In the genomic region with DNA sequence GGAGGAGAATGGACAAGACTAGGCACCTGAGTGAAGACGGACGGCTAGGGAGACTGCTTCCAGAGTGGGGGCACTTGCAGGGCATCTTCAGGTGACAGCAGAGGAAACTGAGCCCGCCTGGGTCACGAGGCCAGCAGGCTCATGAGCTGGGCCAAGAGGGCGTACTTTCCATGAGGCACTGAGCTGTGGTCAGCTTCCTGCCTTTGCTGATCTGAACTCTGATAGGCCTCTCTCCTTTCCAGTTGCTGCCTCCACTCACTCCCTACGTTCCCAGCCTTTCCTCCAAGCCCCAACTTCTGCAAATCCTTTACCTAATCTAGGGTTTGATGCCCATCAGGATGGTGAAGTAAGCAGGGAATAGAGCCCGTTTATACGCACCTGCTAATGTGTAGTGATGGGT, we compare ENCODE assay signal across 28 cellular contexts. TPM values are rescaled to one million over a fixed set of nuclear protein-coding genes. Genes with fewer than 3 reads are reported as not detected.
DNase-seq lines count a peak whose midpoint lies in the region; ATAC-seq lines count a peak whose summit lies in the region.
"Had no signal": no experiment of that assay in that cellular context is flagged by ENCODE, and none has a peak within 500 bp of the region (broad histone marks: within the 10 kb centered on the region; RNA-seq: fewer than 3 reads in every experiment).

No MANE protein-coding gene starts in this region.

- H3K4me3 Mint-ChIP-seq in activated CD4-positive, alpha-beta T cell treated with anti-CD3 and anti-CD28 coated beads, Interleukin-2, amount 10 ng/mL, durations not matched to agents 24 days and 14 days = peak overlapping the region; percentile 30
- no peak overlapping the region for H3K4me3 Mint-ChIP-seq in activated CD4-positive, alpha-beta T cell treated with anti-CD3 and anti-CD28 coated beads, Interleukin-2, amount 10 ng/mL, durations not matched to agents 7 days and 5 days
- peak overlapping the region in 3 of 5 donors; percentile 18 to 44 (median 21) for H3K4me3 Mint-ChIP-seq in immature natural killer cell
- H3K4me3 Mint-ChIP-seq: activated CD4-positive, alpha-beta T cell treated with anti-CD3 and anti-CD28 coated beads for 36 hours had no signal

- H3K9me3 Mint-ChIP-seq in activated CD4-positive, alpha-beta T cell treated with anti-CD3 and anti-CD28 coated beads, Interleukin-2, amount 10 ng/mL, durations not matched to agents 24 days and 14 days = no peaks in the 10 kb centered on the region
- no peaks in the 10 kb centered on the region for H3K9me3 Mint-ChIP-seq in activated CD4-positive, alpha-beta T cell treated with anti-CD3 and anti-CD28 coated beads, Interleukin-2, amount 10 ng/mL, durations not matched to agents 7 days and 5 days
- H3K9me3 Mint-ChIP-seq in immature natural killer cell = no peaks in the 10 kb centered on the region
- H3K9me3 Mint-ChIP-seq: activated T-helper 2 cell treated with anti-CD3 and anti-CD28 coated beads, Interferon-gamma antibody, Interleukin-2, Interleukin-4, amounts not matched to agents 10 μg/mL and 5 μg/mL and 100 μg/mL, durations not matched to agents 14 hours and 24 hours and 36 hours had no signal

- no peaks in the 10 kb centered on the region for H3K36me3 Mint-ChIP-seq in activated CD4-positive, alpha-beta T cell treated with anti-CD3 and anti-CD28 coated beads, Interleukin-2, amount 10 ng/mL, durations not matched to agents 24 days and 14 days (ENCODE audit: low read depth)
- no peaks in the 10 kb centered on the region for H3K36me3 Mint-ChIP-seq in activated CD4-positive, alpha-beta T cell treated with anti-CD3 and anti-CD28 coated beads, Interleukin-2, amount 10 ng/mL, durations not matched to agents 7 days and 5 days (ENCODE audit: low read depth)
- H3K36me3 Mint-ChIP-seq in immature natural killer cell = peaks cover 0 to 4% (median 0%) of the 10 kb centered on the region in 3 donors
- H3K36me3 Mint-ChIP-seq: CD14-positive monocyte had no signal

- intact Hi-C loops in activated CD4-positive, alpha-beta T cell treated with anti-CD3 and anti-CD28 coated beads, Interleukin-2, amount 10 ng/mL, durations not matched to agents 24 days and 14 days (cut with micrococcal nuclease) = no loop called here

- H3K27ac Mint-ChIP-seq in activated CD4-positive, alpha-beta T cell treated with anti-CD3 and anti-CD28 coated beads, Interleukin-2, amount 10 ng/mL, durations not matched to agents 24 days and 14 days = no peak overlapping the region
- H3K27ac Mint-ChIP-seq in activated CD4-positive, alpha-beta T cell treated with anti-CD3 and anti-CD28 coated beads, Interleukin-2, amount 10 ng/mL, durations not matched to agents 7 days and 5 days = no peak overlapping the region
- H3K27ac Mint-ChIP-seq in immature natural killer cell = no peak overlapping the region
- H3K27ac Mint-ChIP-seq: activated CD4-positive, alpha-beta T cell treated with anti-CD3 and anti-CD28 coated beads for 36 hours; activated T-helper 2 cell treated with anti-CD3 and anti-CD28 coated beads, Interferon-gamma antibody, Interleukin-2, Interleukin-4, amounts not matched to agents 10 μg/mL and 5 μg/mL and 100 μg/mL, durations not matched to agents 14 hours and 24 hours and 36 hours had no signal

- CTCF ChIA-PET in activated CD4-positive, alpha-beta T cell treated with anti-CD3 and anti-CD28 coated beads, Interleukin-2, amount 10 ng/mL, durations not matched to agents 7 days and 5 days (lab: Charles Lee) = no interaction called here

- H3K4me1 Mint-ChIP-seq in activated CD4-positive, alpha-beta T cell treated with anti-CD3 and anti-CD28 coated beads, Interleukin-2, amount 10 ng/mL, durations not matched to agents 24 days and 14 days = no peaks in the 10 kb centered on the region
- peaks cover 5% of the 10 kb centered on the region for H3K4me1 Mint-ChIP-seq in activated CD4-positive, alpha-beta T cell treated with anti-CD3 and anti-CD28 coated beads, Interleukin-2, amount 10 ng/mL, durations not matched to agents 7 days and 5 days
- H3K4me1 Mint-ChIP-seq in immature natural killer cell = peaks cover 0 to 4% of the 10 kb centered on the region in 2 donors

- peaks cover 27% of the 10 kb centered on the region for H3K27me3 Mint-ChIP-seq in activated CD4-positive, alpha-beta T cell treated with anti-CD3 and anti-CD28 coated beads, Interleukin-2, amount 10 ng/mL, durations not matched to agents 24 days and 14 days
- peaks cover 28% of the 10 kb centered on the region for H3K27me3 Mint-ChIP-seq in activated CD4-positive, alpha-beta T cell treated with anti-CD3 and anti-CD28 coated beads, Interleukin-2, amount 10 ng/mL, durations not matched to agents 7 days and 5 days
- peaks cover 9 to 19% (median 13%) of the 10 kb centered on the region in 3 donors for H3K27me3 Mint-ChIP-seq in immature natural killer cell (ENCODE audit: low read depth in 3 of 3)

- POLR2A ChIA-PET in activated CD4-positive, alpha-beta T cell treated with anti-CD3 and anti-CD28 coated beads, Interleukin-2, amount 10 ng/mL, durations not matched to agents 7 days and 5 days (lab: Charles Lee) = no interaction called here

- no peak for DNase-seq in activated CD4-positive, alpha-beta T cell treated with anti-CD3 and anti-CD28 coated beads, Interleukin-2, amount 10 ng/mL, durations not matched to agents 24 days and 14 days
- no peak for DNase-seq in activated CD4-positive, alpha-beta T cell treated with anti-CD3 and anti-CD28 coated beads, Interleukin-2, amount 10 ng/mL, durations not matched to agents 7 days and 5 days
- DNase-seq in immature natural killer cell (no peak), GM03348 (ENCODE audit: low spot score) (no peak), NCI-H345 (lab: John Stamatoyannopoulos, UW) (no peak)
- DNase-seq: 8988T; activated CD4-positive, alpha-beta T cell treated with anti-CD3 and anti-CD28 coated beads for 36 hours; activated naive CD4-positive, alpha-beta T cell treated with anti-CD3 and anti-CD28 coated beads, Interleukin-2, amount 50 U/mL, for 16 hours; activated T-cell treated with anti-CD3 and anti-CD28 coated beads for 4 hours; amniotic stem cell; Caco-2; DMS53; GDM1; Kasumi-1; MV-4-11; NCI-H1436; NCI-H2081 treated with DMSO at 0.1 percent for 48 hours; NCI-H226; right cardiac atrium; SHP77 treated with DMSO at 0.1 percent for 48 hours; stimulated activated naive CD4-positive, alpha-beta T cell treated with Interleukin-2 at 50 U/mL for 16 hours had no signal

- no peak for ATAC-seq in HG02759 (IDR thresholded peaks at IDR 0.05; ENCODE audit: unreplicated experiment)
- ATAC-seq: activated CD4-positive, alpha-beta T cell treated with anti-CD3 and anti-CD28 coated beads for 36 hours; gastroesophageal sphincter; HCT116 had no signal

RNA-seq across cellular contexts. Expression of a gene that starts 1.4 kb away (rescaled TPM):
- 1.3 and 1.6 TPM in 2 replicates for total RNA-seq in activated CD4-positive, alpha-beta T cell treated with anti-CD3 and anti-CD28 coated beads, Interleukin-2, amount 10 ng/mL, durations not matched to agents 24 days and 14 days
- 1 to 10 TPM; 1.9 to 2.1 TPM for total RNA-seq in activated CD4-positive, alpha-beta T cell treated with anti-CD3 and anti-CD28 coated beads, Interleukin-2, amount 10 ng/mL, durations not matched to agents 7 days and 5 days
- polyA plus RNA-seq in immature natural killer cell = not detected
- polyA plus RNA-seq: CD14-positive monocyte had no signal

RNA-seq across cellular contexts. Expression of a gene that starts 17.1 kb away (rescaled TPM):
- not detected in 2 replicates for total RNA-seq in activated CD4-positive, alpha-beta T cell treated with anti-CD3 and anti-CD28 coated beads, Interleukin-2, amount 10 ng/mL, durations not matched to agents 24 days and 14 days
- not detected for total RNA-seq in activated CD4-positive, alpha-beta T cell treated with anti-CD3 and anti-CD28 coated beads, Interleukin-2, amount 10 ng/mL, durations not matched to agents 7 days and 5 days
- not detected for polyA plus RNA-seq in immature natural killer cell
- total RNA-seq: activated CD4-positive, alpha-beta T cell treated with anti-CD3 and anti-CD28 coated beads for 36 hours; activated T-helper 2 cell treated with anti-CD3 and anti-CD28 coated beads, Interferon-gamma antibody, Interleukin-2, Interleukin-4, amounts not matched to agents 10 μg/mL and 5 μg/mL and 100 μg/mL, durations not matched to agents 14 hours and 24 hours and 36 hours; Caco-2; hepatocyte; smooth muscle cell had no signal
- polyA plus RNA-seq: hepatocyte, smooth muscle cell had no signal

RNA-seq across cellular contexts. Expression of a gene that starts 38.7 kb away (rescaled TPM):
- 135 and 137 TPM in 2 replicates for total RNA-seq in activated CD4-positive, alpha-beta T cell treated with anti-CD3 and anti-CD28 coated beads, Interleukin-2, amount 10 ng/mL, durations not matched to agents 24 days and 14 days
- total RNA-seq in activated CD4-positive, alpha-beta T cell treated with anti-CD3 and anti-CD28 coated beads, Interleukin-2, amount 10 ng/mL, durations not matched to agents 7 days and 5 days = 100 to 1,000 TPM; 303 to 334 TPM
- 100 to 1,000 TPM in 1 of 3 donors, 10 to 100 TPM in 2; 54.6 to 122 (median 75.7) TPM for polyA plus RNA-seq in immature natural killer cell

RNA-seq across cellular contexts. Expression of a gene that starts 47.5 kb away (rescaled TPM):
- total RNA-seq in activated CD4-positive, alpha-beta T cell treated with anti-CD3 and anti-CD28 coated beads, Interleukin-2, amount 10 ng/mL, durations not matched to agents 24 days and 14 days = 153 and 168 TPM in 2 replicates
- total RNA-seq in activated CD4-positive, alpha-beta T cell treated with anti-CD3 and anti-CD28 coated beads, Interleukin-2, amount 10 ng/mL, durations not matched to agents 7 days and 5 days = 10 to 100 TPM; 72.9 to 83.2 TPM
- polyA plus RNA-seq in immature natural killer cell = 100 to 1,000 TPM in 2 of 3 donors, 10 to 100 TPM in 1; 70.6 to 126 (median 104) TPM

RNA-seq across cellular contexts. Expression of a gene that starts 57.0 kb away (rescaled TPM):
- total RNA-seq in activated CD4-positive, alpha-beta T cell treated with anti-CD3 and anti-CD28 coated beads, Interleukin-2, amount 10 ng/mL, durations not matched to agents 24 days and 14 days = 0.26 and 0.58 TPM in 2 replicates
- under 1 TPM; 0.32 to 0.60 TPM for total RNA-seq in activated CD4-positive, alpha-beta T cell treated with anti-CD3 and anti-CD28 coated beads, Interleukin-2, amount 10 ng/mL, durations not matched to agents 7 days and 5 days
- 10 to 100 TPM in 1 of 3 donors, 1 to 10 TPM in 1, under 1 TPM in 1; 0.93 to 11.4 (median 6.1) TPM for polyA plus RNA-seq in immature natural killer cell
- polyA plus RNA-seq: CD14-positive monocyte had no signal
